8 cellular contexts compared by ENCODE assay signal in genomic region chr15:90934949-90935751, GRCh38. TPM values are rescaled to one million over a fixed set of nuclear protein-coding genes. Genes with fewer than 3 reads are reported as not detected.
DNase-seq lines count a peak whose midpoint lies in the region; ATAC-seq and TF ChIP-seq lines count a peak whose summit lies in the region.

TSS of gene UNC45A (plus strand) at chr15:90935285. CDS start at chr15:90935325, 40 bp downstream.

- peak; percentile 62 for ATAC-seq in HG02763 (IDR thresholded peaks at IDR 0.05; ENCODE audit: unreplicated experiment)
- ATAC-seq in upper lobe of left lung (ENCODE audit: low FRiP score in 2 of 2) = peak; percentile 92 to 93

- intact Hi-C loops in cardiac septum (cut with DNase I) (loop anchor here (5.0 kb wide), 1 partner anchor 288 kb away; no protein-coding TSS in a partner anchor), posterior vena cava (cut with DNase I) (no loop called here)

- H3K4me3 ChIP-seq in GM12875 (ENCODE audit: low read depth, low read length) = peak within 1 kb of the TSS; percentile 84
- peak within 1 kb of the TSS; percentile 94 for H3K4me3 ChIP-seq in adipocyte (ENCODE audit: low read length)
- peak within 1 kb of the TSS; percentile 65 to 95 (median 85) for H3K4me3 ChIP-seq in upper lobe of left lung

- no peaks in the 10 kb centered on the region for H3K27me3 ChIP-seq in adipocyte (replicated peaks; ENCODE audit: control insufficient read depth, insufficient read depth, low read length)
- H3K27me3 ChIP-seq in upper lobe of left lung = no peaks in the 10 kb centered on the region

- H3K4me1 ChIP-seq in adipocyte (ENCODE audit: control insufficient read depth, insufficient read depth, low read length) = peaks cover 34% of the 10 kb centered on the region
- peaks cover 45 to 60% (median 46%) of the 10 kb centered on the region in 4 donors for H3K4me1 ChIP-seq in upper lobe of left lung

- no peaks in the 10 kb centered on the region for H3K9me3 ChIP-seq in adipocyte (ENCODE audit: control insufficient read depth, low read length)
- no peaks in the 10 kb centered on the region for H3K9me3 ChIP-seq in upper lobe of left lung

- 0 to 1% methylated on average over 8 to 45 of the region's 65 CpGs for WGBS in upper lobe of left lung, 2 donors

- peak in 2 of 4 donors; percentile 59 to 79 for TF ChIP-seq POLR2A in upper lobe of left lung (IDR thresholded peaks at IDR 0.05)

- peak; percentile 88 for DNase-seq in NCI-H1417 treated with DMSO at 0.1 percent for 48 hours (lab: John Stamatoyannopoulos, UW)
- DNase-seq in T follicular helper cell (ENCODE audit: low read depth) = peak; percentile 95
- DNase-seq in adipocyte (ENCODE audit: low read depth) = peak; percentile 93
- peak; percentile 98 for DNase-seq in cardiac septum (ENCODE audit: low spot score)
- peak; percentile 98 for DNase-seq in posterior vena cava (ENCODE audit: low spot score)
- DNase-seq in upper lobe of left lung = peak; percentile 98 to 99

- H3K36me3 ChIP-seq in adipocyte (ENCODE audit: control insufficient read depth, insufficient read depth, low read length, severe bottlenecking) = peaks cover 25% of the 10 kb centered on the region
- H3K36me3 ChIP-seq in upper lobe of left lung = peaks cover 12 to 28% (median 22%) of the 10 kb centered on the region in 4 donors

- TF ChIP-seq CTCF in GM12875 (IDR thresholded peaks at IDR 0.05; ENCODE audit: borderline replicate concordance, insufficient read depth, low read depth, low read length) (no peak), upper lobe of left lung (IDR thresholded peaks at IDR 0.05) (no peak)

- TF ChIP-seq EP300 in upper lobe of left lung (IDR thresholded peaks at IDR 0.05) = no peak

- H3K27ac ChIP-seq in upper lobe of left lung = peak within 1 kb of the TSS; percentile 62 to 91 (median 82)

- H3K9ac ChIP-seq in adipocyte (ENCODE audit: low read length) = peak within 1 kb of the TSS; percentile 95

RNA-seq across cellular contexts. Expression of gene UNC45A, which starts in this region (rescaled TPM):
- total RNA-seq in cardiac septum (27.2 TPM), posterior vena cava (10 to 100 TPM; 63.6 to 75.8 TPM), upper lobe of left lung (100 to 1,000 TPM in 1 of 6 donors, 10 to 100 TPM in 5; 40.7 to 108 (median 61.9) TPM)

Comparison
In these comparisons a context has a peak if more than half of its experiments do, and no peak if none do; other contexts are left out.
1. Peak in every context shown above with its lines: DNase-seq, ATAC-seq, H3K4me3 ChIP-seq and H3K27ac ChIP-seq.